ENCODE assay signal across 24 cellular contexts in genomic region chr2:155033652-155034051, GRCh38.
DNase-seq lines count a peak whose midpoint lies in the region; ATAC-seq and TF ChIP-seq lines count a peak whose summit lies in the region.
"Had no signal": no experiment of that assay in that cellular context is flagged by ENCODE, and none has a peak within 500 bp of the region (broad histone marks: within the 10 kb centered on the region; RNA-seq: fewer than 3 reads in every experiment).

No MANE protein-coding gene starts in this region.

- in situ Hi-C loops in GM13976 (cut with MboI; ENCODE audit: low sequenced_read_pairs, unreplicated experiment) = no loop called here

- TF ChIP-seq CTCF in GM13976 (IDR thresholded peaks at IDR 0.05; ENCODE audit: borderline replicate concordance, control extremely low read depth, extremely low read depth, insufficient read depth, missing control alignments) = no peak

- no peaks in the 10 kb centered on the region for H3K36me3 Mint-ChIP-seq in activated T-helper 1 cell treated with anti-CD3 and anti-CD28 coated beads, Interleukin-12 subunit alpha, Interleukin-12 subunit beta, Interleukin-2, Interleukin-4 antibody, amounts not matched to agents 30 ng/mL and 10 ng/mL and 1 ng/mL, durations not matched to agents 14 hours and 24 hours and 36 hours (ENCODE audit: low read depth)
- H3K36me3 Mint-ChIP-seq in activated T-cell treated with anti-CD3 and anti-CD28 coated beads, Interleukin-2, amount 50 U/mL, for 24 hours (ENCODE audit: low read depth) = no peaks in the 10 kb centered on the region
- H3K36me3 Mint-ChIP-seq: CD4-positive, CD25-positive, alpha-beta regulatory T cell had no signal

- no peak overlapping the region for H3K4me3 Mint-ChIP-seq in activated T-helper 1 cell treated with anti-CD3 and anti-CD28 coated beads, Interleukin-12 subunit alpha, Interleukin-12 subunit beta, Interleukin-2, Interleukin-4 antibody, amounts not matched to agents 30 ng/mL and 10 ng/mL and 1 ng/mL, durations not matched to agents 14 hours and 24 hours and 36 hours
- H3K4me3 Mint-ChIP-seq in activated T-cell treated with anti-CD3 and anti-CD28 coated beads, Interleukin-2, amount 50 U/mL, for 24 hours = no peak overlapping the region
- H3K4me3 Mint-ChIP-seq: CD4-positive, CD25-positive, alpha-beta regulatory T cell; stimulated activated naive CD8-positive, alpha-beta T cell treated with anti-CD3 and anti-CD28 coated beads, Interleukin-15, Interleukin-2, amounts not matched to agents 100 ng/mL and 50 ng/mL, for 24 hours had no signal

- H3K4me1 Mint-ChIP-seq in activated T-helper 1 cell treated with anti-CD3 and anti-CD28 coated beads, Interleukin-12 subunit alpha, Interleukin-12 subunit beta, Interleukin-2, Interleukin-4 antibody, amounts not matched to agents 30 ng/mL and 10 ng/mL and 1 ng/mL, durations not matched to agents 14 hours and 24 hours and 36 hours (ENCODE audit: low read depth) = no peaks in the 10 kb centered on the region
- no peaks in the 10 kb centered on the region for H3K4me1 Mint-ChIP-seq in activated T-cell treated with anti-CD3 and anti-CD28 coated beads, Interleukin-2, amount 50 U/mL, for 24 hours (ENCODE audit: low read depth)
- H3K4me1 Mint-ChIP-seq: CD4-positive, CD25-positive, alpha-beta regulatory T cell had no signal

- no peaks in the 10 kb centered on the region for H3K9me3 Mint-ChIP-seq in activated T-helper 1 cell treated with anti-CD3 and anti-CD28 coated beads, Interleukin-12 subunit alpha, Interleukin-12 subunit beta, Interleukin-2, Interleukin-4 antibody, amounts not matched to agents 30 ng/mL and 10 ng/mL and 1 ng/mL, durations not matched to agents 14 hours and 24 hours and 36 hours
- peaks cover 2% of the 10 kb centered on the region for H3K9me3 Mint-ChIP-seq in activated T-cell treated with anti-CD3 and anti-CD28 coated beads, Interleukin-2, amount 50 U/mL, for 24 hours

- ATAC-seq in GM19025 (IDR thresholded peaks at IDR 0.05; ENCODE audit: low read depth, unreplicated experiment) (peak; percentile 66), HG03060 (IDR thresholded peaks at IDR 0.05; ENCODE audit: low read depth, unreplicated experiment) (peak; percentile 61)
- ATAC-seq: heart left ventricle, SK-N-SH treated with all-trans-retinoic acid at 6 μM for 48 hours had no signal

- DNase-seq in GM13976 (ENCODE audit: low spot score) (peak; percentile 22), NAMALWA (ENCODE audit: low spot score) (peak; percentile 5), D341Med (ENCODE audit: low spot score) (no peak)
- no peak for DNase-seq in stimulated activated CD4-positive, alpha-beta T cell treated with anti-CD3 and anti-CD28 coated beads, Interleukin-15, amount 100 ng/mL, for 24 hours
- DNase-seq in activated T-helper 1 cell treated with anti-CD3 and anti-CD28 coated beads, Interleukin-12 subunit alpha, Interleukin-12 subunit beta, Interleukin-2, Interleukin-4 antibody, amounts not matched to agents 30 ng/mL and 10 ng/mL and 1 ng/mL, durations not matched to agents 14 hours and 24 hours and 36 hours (ENCODE audit: low spot score) = no peak
- no peak for DNase-seq in activated T-cell treated with anti-CD3 and anti-CD28 coated beads, Interleukin-2, amount 50 U/mL, for 24 hours
- DNase-seq: 8988T; activated CD4-positive, alpha-beta T cell treated with anti-CD3 and anti-CD28 coated beads for 48 hours; activated naive CD4-positive, alpha-beta T cell treated with anti-CD3 and anti-CD28 coated beads, Interleukin-2, amount 50 U/mL, for 16 hours; amygdala; CD4-positive, CD25-positive, alpha-beta regulatory T cell; DMS 273 treated with DMSO at 0.1 percent for 48 hours; effector CD8-positive, alpha-beta T cell; erythroblast; H7; heart left ventricle; KG1; NCI-H526 treated with DMSO at 0.1 percent for 48 hours; right lobe of liver; tibial artery had no signal

- H3K27ac Mint-ChIP-seq in activated T-helper 1 cell treated with anti-CD3 and anti-CD28 coated beads, Interleukin-12 subunit alpha, Interleukin-12 subunit beta, Interleukin-2, Interleukin-4 antibody, amounts not matched to agents 30 ng/mL and 10 ng/mL and 1 ng/mL, durations not matched to agents 14 hours and 24 hours and 36 hours = no peak overlapping the region
- H3K27ac Mint-ChIP-seq in activated T-cell treated with anti-CD3 and anti-CD28 coated beads, Interleukin-2, amount 50 U/mL, for 24 hours = no peak overlapping the region
- H3K27ac Mint-ChIP-seq: CD4-positive, CD25-positive, alpha-beta regulatory T cell; stimulated activated naive CD8-positive, alpha-beta T cell treated with anti-CD3 and anti-CD28 coated beads, Interleukin-15, Interleukin-2, amounts not matched to agents 100 ng/mL and 50 ng/mL, for 24 hours had no signal

- intact Hi-C loops in activated T-helper 1 cell treated with anti-CD3 and anti-CD28 coated beads, Interleukin-12 subunit alpha, Interleukin-12 subunit beta, Interleukin-2, Interleukin-4 antibody, amounts not matched to agents 30 ng/mL and 10 ng/mL and 1 ng/mL, durations not matched to agents 14 hours and 24 hours and 36 hours (cut with micrococcal nuclease) = no loop called here

- H3K27me3 Mint-ChIP-seq in activated T-helper 1 cell treated with anti-CD3 and anti-CD28 coated beads, Interleukin-12 subunit alpha, Interleukin-12 subunit beta, Interleukin-2, Interleukin-4 antibody, amounts not matched to agents 30 ng/mL and 10 ng/mL and 1 ng/mL, durations not matched to agents 14 hours and 24 hours and 36 hours (ENCODE audit: insufficient read depth) = no peaks in the 10 kb centered on the region
- H3K27me3 Mint-ChIP-seq in activated T-cell treated with anti-CD3 and anti-CD28 coated beads, Interleukin-2, amount 50 U/mL, for 24 hours = no peaks in the 10 kb centered on the region
- H3K27me3 Mint-ChIP-seq: CD4-positive, CD25-positive, alpha-beta regulatory T cell; stimulated activated naive CD8-positive, alpha-beta T cell treated with anti-CD3 and anti-CD28 coated beads, Interleukin-15, Interleukin-2, amounts not matched to agents 100 ng/mL and 50 ng/mL, for 24 hours had no signal

Comparison
In these comparisons a context has a peak if more than half of its experiments do, and no peak if none do; other contexts are left out.
1. DNase-seq: peak in GM13976 (single experiment) and NAMALWA (single experiment); none in stimulated activated CD4-positive, alpha-beta T cell treated with anti-CD3 and anti-CD28 coated beads, Interleukin-15, amount 100 ng/mL, for 24 hours (single experiment), D341Med (single experiment), activated T-helper 1 cell treated with anti-CD3 and anti-CD28 coated beads, Interleukin-12 subunit alpha, Interleukin-12 subunit beta, Interleukin-2, Interleukin-4 antibody, amounts not matched to agents 30 ng/mL and 10 ng/mL and 1 ng/mL, durations not matched to agents 14 hours and 24 hours and 36 hours (single experiment) and activated T-cell treated with anti-CD3 and anti-CD28 coated beads, Interleukin-2, amount 50 U/mL, for 24 hours (single experiment).